35 cellular contexts compared by ENCODE assay signal in genomic region chr14:27660683-27661082, GRCh38.
"Had no signal": no experiment of that assay in that cellular context is flagged by ENCODE, and none has a peak within 500 bp of the region (broad histone marks: within the 10 kb centered on the region; RNA-seq: fewer than 3 reads in every experiment).

No MANE protein-coding gene starts in this region.

- H3K9me3 ChIP-seq: MG63 had no signal

- DNase-seq: Karpas-422, Kasumi-1, MG63, MM.1S, MV-4-11, NCI-H1048, NCI-H1092, NCI-H1092 treated with DMSO at 0.1 percent for 48 hours, NCI-H1105, NCI-H1105 treated with DMSO at 0.1 percent for 48 hours, NCI-H1417, NCI-H1417 treated with DMSO at 0.1 percent for 48 hours, NCI-H1436, NCI-H1436 treated with DMSO at 0.1 percent for 48 hours, NCI-H146, NCI-H1694, NCI-H1694 treated with DMSO at 0.1 percent for 48 hours, NCI-H187, NCI-H187 treated with DMSO at 0.1 percent for 48 hours, NCI-H1930, NCI-H2029, NCI-H2029 treated with DMSO at 0.1 percent for 48 hours, NCI-H2081, NCI-H2081 treated with DMSO at 0.1 percent for 48 hours, NCI-H2107, NCI-H2171, NCI-H2171 treated with DMSO at 0.1 percent for 48 hours, NCI-H2227 treated with DMSO at 0.1 percent for 48 hours, NCI-H226, NCI-H345, NCI-H446, NCI-H446 treated with DMSO at 0.1 percent for 48 hours, NCI-H510A, NCI-H510A treated with DMSO at 0.1 percent for 48 hours, NCI-H524 had no signal

- H3K27me3 ChIP-seq: MG63 had no signal

- H3K4me3 ChIP-seq: MG63 had no signal

- H3K36me3 ChIP-seq: MG63 had no signal
